ENCODE assay signal across 20 cellular contexts in the genomic region with DNA sequence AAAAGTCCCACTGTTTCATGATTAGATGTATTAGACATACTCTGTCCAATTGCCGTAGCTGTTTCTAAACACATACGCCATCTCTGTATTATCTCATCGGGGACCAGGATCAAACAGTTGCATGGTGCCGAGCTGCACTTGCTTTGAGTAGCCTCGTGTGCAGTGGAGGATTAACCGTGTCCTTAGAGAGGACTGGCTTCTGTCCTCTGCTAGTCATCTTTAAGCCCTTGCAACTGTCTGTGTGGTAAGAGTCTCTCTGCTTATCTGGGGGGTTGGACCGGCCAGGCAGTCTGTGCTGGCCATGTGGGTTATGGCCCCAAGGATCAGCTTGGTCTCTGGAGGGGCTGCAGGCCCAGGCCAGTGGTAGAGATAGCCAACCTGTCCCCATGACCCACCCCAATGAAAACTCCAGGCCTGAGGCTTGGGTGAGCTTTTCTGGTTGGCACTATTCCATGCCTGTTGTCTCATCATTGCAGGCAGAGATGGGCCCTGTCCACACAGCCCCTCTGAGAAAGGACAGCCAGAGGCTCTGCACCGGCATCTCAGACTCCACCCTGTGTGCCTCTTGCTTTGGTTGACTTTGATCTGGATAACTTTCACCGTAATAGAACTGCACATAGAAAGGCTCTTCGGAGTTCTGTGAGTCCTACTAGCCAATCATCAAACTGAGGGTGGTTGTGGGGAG.
DNase-seq lines count a peak whose midpoint lies in the region; ATAC-seq, FAIRE-seq and TF ChIP-seq lines count a peak whose summit lies in the region.
"Had no signal": no experiment of that assay in that cellular context is flagged by ENCODE, and none has a peak within 500 bp of the region (broad histone marks: within the 10 kb centered on the region; RNA-seq: fewer than 3 reads in every experiment).

No MANE protein-coding gene starts in this region.

- H3K4me1 Mint-ChIP-seq in GM23338, result no peaks in the 10 kb centered on the region; the same call in 2 of the 3 replicates
- H3K4me1 Mint-ChIP-seq: CD14-positive monocyte had no signal

- no peak overlapping the region for H3K4ac ChIP-seq in H1 (replicated peaks; ENCODE audit: insufficient read length, low read depth, low read length)

- intact Hi-C loops in posterior vena cava (cut with DNase I), result no loop called here

- H3K79me2 ChIP-seq in H1 (ENCODE audit: control insufficient read depth in 1 of 2, insufficient read depth in 2 of 2, low read length in 2 of 2) (no peaks in the 10 kb centered on the region), GM23338 (replicated peaks; ENCODE audit: insufficient read depth) (no peaks in the 10 kb centered on the region)

- no peak for TF ChIP-seq EP300 in H1 (IDR thresholded peaks at IDR 0.05; ENCODE audit: borderline replicate concordance in 1 of 2, low read depth in 2 of 2, low read length in 2 of 2)

- DNase-seq in NCI-H524 (lab: John Stamatoyannopoulos, UW) (peak; percentile 50 to 90), NCI-H82 (lab: John Stamatoyannopoulos, UW) (peak; percentile 93), H1 (ENCODE audit: low read depth in 1 of 2, low spot score in 2 of 2) (no peak), posterior vena cava (ENCODE audit: low spot score) (peak; percentile 52), GM23338 (ENCODE audit: low spot score) (no peak), LoVo (ENCODE audit: low spot score) (no peak)
- DNase-seq: CD8-positive, alpha-beta T cell; COR-L47; DMS153; DMS79 treated with DMSO at 0.1 percent for 48 hours; EL; GDM1; HCEC 1CT; HFFc6 had no signal

- TF ChIP-seq CTCF in H1 (IDR thresholded peaks at IDR 0.05; ENCODE audit: control extremely low read depth in 1 of 3, insufficient read depth in 1 of 3, low read depth in 1 of 3, low read length in 3 of 3) (no peak), GM23338 (conservative IDR thresholded peaks at IDR 0.05; ENCODE audit: low read depth in 2 of 2) (no peak)

- no peak overlapping the region for H2BK5ac ChIP-seq in H1 (ENCODE audit: low read depth, low read length)

- no peak overlapping the region for H3K4me3 Mint-ChIP-seq in GM23338
- H3K4me3 Mint-ChIP-seq: CD14-positive monocyte; CD8-positive, alpha-beta T cell; HFFc6 had no signal

- H4K91ac ChIP-seq in H1 (replicated peaks; ENCODE audit: insufficient read length, low read length), result no peak overlapping the region

- no peaks in the 10 kb centered on the region for H3K9me3 Mint-ChIP-seq in GM23338
- H3K9me3 Mint-ChIP-seq: CD8-positive, alpha-beta T cell; HFFc6 had no signal

- 94% methylated on average over 10 of the region's 10 CpGs; no CpG with 5 or more reads in 1 of the 2 experiments for WGBS in H1 (ENCODE audit: extremely low coverage in 1 of 2, insufficient coverage in 1 of 2, insufficient read length in 1 of 2, insufficient replicate concordance in 2 of 2, low coverage in 1 of 2, low lambda C conversion rate in 2 of 2, missing lambda C conversion rate in 1 of 2), 2 experiments

- H3K9ac ChIP-seq in H1 (replicated peaks in 1 of 4; ENCODE audit: extremely low read depth in 1 of 4, low read depth in 3 of 4, low read length in 3 of 4), result no peak overlapping the region

- no peak for FAIRE-seq in H1 (lab: Jason Lieb, UNC)
- FAIRE-seq: A549, D721Med, GM12892, HepG2, HTR-8/SVneo had no signal

- H2BK12ac ChIP-seq in H1 (ENCODE audit: low read depth, low read length), result no peak overlapping the region

- no peaks in the 10 kb centered on the region; a peak in 2 of 7 replicates for H3K27me3 ChIP-seq in H1 (replicated peaks in 1 of 4; ENCODE audit: control insufficient read depth in 3 of 4, extremely low read depth in 1 of 4, insufficient read depth in 3 of 4, low read length in 3 of 4)
- no peaks in the 10 kb centered on the region for H3K27me3 ChIP-seq in GM23338 (ENCODE audit: insufficient read depth)

- no peak overlapping the region for H2BK120ac ChIP-seq in H1 (replicated peaks; ENCODE audit: low read depth, low read length)

- no peaks in the 10 kb centered on the region for H3K36me3 ChIP-seq in H1 (ENCODE audit: control insufficient read depth in 2 of 4, insufficient read depth in 4 of 4, low read length in 3 of 4)
- H3K36me3 ChIP-seq in GM23338 (ENCODE audit: insufficient read depth), result no peaks in the 10 kb centered on the region

- no peaks in the 10 kb centered on the region for H3K36me3 Mint-ChIP-seq in GM23338 (ENCODE audit: low read depth)
- H3K36me3 Mint-ChIP-seq: CD14-positive monocyte; CD8-positive, alpha-beta T cell had no signal

- no peak overlapping the region for H3K18ac ChIP-seq in H1 (ENCODE audit: extremely low read depth, low read length)

- no peak for TF ChIP-seq POLR2A in H1 (IDR thresholded peaks at IDR 0.05; ENCODE audit: control extremely low read depth in 1 of 2, low read depth in 2 of 2, low read length in 2 of 2)

- H3K4me1 ChIP-seq in H1 (replicated peaks in 1 of 4; ENCODE audit: control insufficient read depth in 3 of 4, insufficient read depth in 4 of 4, low read length in 3 of 4), result peaks cover 0 to 2% (median 0%) of the 10 kb centered on the region in 4 experiments; a peak in 1 of 7 replicates
- no peaks in the 10 kb centered on the region for H3K4me1 ChIP-seq in GM23338 (ENCODE audit: insufficient read depth)

- no peak overlapping the region for H3K27ac Mint-ChIP-seq in GM23338
- H3K27ac Mint-ChIP-seq: CD8-positive, alpha-beta T cell; HFFc6 had no signal

- 0 out of 2 replicates have a peak overlapping the region, but pooled peaks have one; percentile 21 for H2BK20ac ChIP-seq in H1 (ENCODE audit: low read length)

- H3K79me1 ChIP-seq in H1 (ENCODE audit: low read depth, low read length), result no peaks in the 10 kb centered on the region

- no peak overlapping the region for H2BK15ac ChIP-seq in H1 (ENCODE audit: low read length)

- H3K23ac ChIP-seq in H1 (ENCODE audit: insufficient read length), result no peak overlapping the region

- H3K27ac ChIP-seq in H1 (ENCODE audit: low read depth, low read length) (no peak overlapping the region), GM23338 (ENCODE audit: low read depth) (no peak overlapping the region)
- H3K27ac ChIP-seq: A549 had no signal

- CTCF ChIA-PET in H1 (lab: Charles Lee; ENCODE audit: partially characterized antibody), result interaction anchor here (0.5 to 1.8 kb wide), 4 partner anchors 15 to 280 kb away, joined by 3 to 4 read pairs (median 3); no protein-coding TSS in a partner anchor

- H4K20me1 ChIP-seq in H1 (replicated peaks in 1 of 2; ENCODE audit: control insufficient read depth in 1 of 2, insufficient read depth in 2 of 2, low read length in 2 of 2), result no peaks in the 10 kb centered on the region
- no peaks in the 10 kb centered on the region for H4K20me1 ChIP-seq in GM23338 (replicated peaks; ENCODE audit: insufficient read depth)

- no peaks in the 10 kb centered on the region for H3K9me3 ChIP-seq in H1 (ENCODE audit: insufficient read depth in 2 of 2, low read depth in 1 of 2, low read length in 1 of 2)
- H3K9me3 ChIP-seq: A549 had no signal

- no peak overlapping the region for H3K14ac ChIP-seq in H1 (ENCODE audit: insufficient read length)

- POLR2A ChIA-PET in H1 (lab: Charles Lee; ENCODE audit: partially characterized antibody), result no interaction called here

- H2AK5ac ChIP-seq in H1 (ENCODE audit: low read depth, low read length), result no peak overlapping the region

- H3K9me2 ChIP-seq in GM23338 (ENCODE audit: insufficient read depth), result peaks cover 5% of the 10 kb centered on the region; the same call in 1 of the 2 replicates

- H3K23me2 ChIP-seq in H1 (ENCODE audit: low read depth, low read length), result no peaks in the 10 kb centered on the region

- no peak overlapping the region for H4K5ac ChIP-seq in H1 (ENCODE audit: insufficient read length, low read depth, low read length)

- no peak overlapping the region for H3K56ac ChIP-seq in H1 (replicated peaks; ENCODE audit: insufficient read length, low read depth, low read length)

- H3K4me2 ChIP-seq in H1 (ENCODE audit: insufficient read depth in 1 of 2, low read depth in 2 of 2, low read length in 2 of 2) (no peak overlapping the region), GM23338 (no peak overlapping the region)
- H3K4me2 ChIP-seq: A549 had no signal

- peaks cover 3% of the 10 kb centered on the region for H3K27me3 Mint-ChIP-seq in GM23338 (ENCODE audit: insufficient read depth, low read depth, poor library complexity)

- no peak for ATAC-seq in GM23338
- ATAC-seq: A549; CD8-positive, alpha-beta T cell; HepG2 had no signal

- H3F3A ChIP-seq in GM23338 (replicated peaks; ENCODE audit: low read depth), result no peaks in the 10 kb centered on the region

- H4K8ac ChIP-seq in H1 (ENCODE audit: extremely low read depth, insufficient read depth, low read length), result no peak overlapping the region

- no peak overlapping the region for H2AFZ ChIP-seq in H1 (ENCODE audit: low read length)
- H2AFZ ChIP-seq in GM23338, result no peak overlapping the region

- no peak overlapping the region for H3K4me3 ChIP-seq in H1 (ENCODE audit: extremely low read depth in 1 of 4, insufficient read depth in 2 of 4, low read depth in 3 of 4, low read length in 4 of 4)
- no peak overlapping the region for H3K4me3 ChIP-seq in GM23338
- H3K4me3 ChIP-seq: A549 had no signal

- no peak for TF ChIP-seq RAD21 in H1 (IDR thresholded peaks at IDR 0.05 in 1 of 2, conservative IDR thresholded peaks at IDR 0.05 in 1 of 2; ENCODE audit: low read depth in 2 of 2, low read length in 2 of 2)

TF ChIP-seq in H1, 55 proteins besides CTCF, POLR2A, EP300 and RAD21 (continues in another document):
- TF ChIP-seq HDAC2 (IDR thresholded peaks at IDR 0.05; ENCODE audit: borderline replicate concordance in 1 of 2, low read depth in 2 of 2, low read length in 2 of 2) (no peak), RBBP5 (IDR thresholded peaks at IDR 0.05; ENCODE audit: borderline replicate concordance, low read depth, low read length) (no peak), RXRA (IDR thresholded peaks at IDR 0.05; ENCODE audit: insufficient read depth, low read depth, low read length) (no peak), BCL11A (IDR thresholded peaks at IDR 0.05; ENCODE audit: low read depth in 2 of 2, low read length in 2 of 2) (no peak), GTF2F1 (IDR thresholded peaks at IDR 0.05; ENCODE audit: borderline replicate concordance, low read depth, low read length) (no peak), KDM1A (IDR thresholded peaks at IDR 0.05; ENCODE audit: borderline replicate concordance, low read length) (no peak), KDM5A (IDR thresholded peaks at IDR 0.05; ENCODE audit: low read length) (no peak)

TF ChIP-seq in GM23338, 12 proteins besides CTCF, POLR2A, EP300 and RAD21 (continues in another document):
- no peak for TF ChIP-seq NANOG (IDR thresholded peaks at IDR 0.05; ENCODE audit: borderline replicate concordance)

Comparison
In these comparisons a context has a peak if more than half of its experiments do, and no peak if none do; other contexts are left out.
1. DNase-seq: peak in NCI-H524 (2 of 2), NCI-H82 (single experiment) and posterior vena cava (single experiment); none in H1 (0 of 2), GM23338 (single experiment) and LoVo (single experiment).